8 cellular contexts compared by ENCODE assay signal in genomic region chr10:25934673-25935139, GRCh38. TPM values are rescaled to one million over a fixed set of nuclear protein-coding genes. Genes with fewer than 3 reads are reported as not detected.
A peak's percentile ranks its signal among the peaks of the same experiment; 100 is the strongest.
DNase-seq lines count a peak whose midpoint lies in the region; ATAC-seq, FAIRE-seq and TF ChIP-seq lines count a peak whose summit lies in the region.

No MANE protein-coding gene starts in this region.

- no peak for FAIRE-seq in kidney (lab: Jason Lieb, UNC)

- CTCF ChIA-PET in HEK293 (lab: Yijun Ruan, JAX), result interaction anchor here (0.6 to 1.7 kb wide), 7 partner anchors 10 to 737 kb away, joined by 3 to 12 read pairs (median 3); no protein-coding TSS in a partner anchor
- CTCF ChIA-PET in activated CD8-positive, alpha-beta T cell treated with anti-CD3 and anti-CD28 coated beads, Interleukin-2, amount 10 ng/mL, durations not matched to agents 7 days and 5 days (lab: Charles Lee), result interaction anchor here (1.7 kb wide), 1 partner anchor 59 kb away, joined by 6 read pairs; no protein-coding TSS in a partner anchor

- peaks cover 30% of the 10 kb centered on the region for H3K27me3 Mint-ChIP-seq in activated CD8-positive, alpha-beta T cell treated with anti-CD3 and anti-CD28 coated beads, Interleukin-2, amount 10 ng/mL, durations not matched to agents 7 days and 5 days (ENCODE audit: low read depth)

- peak; percentile 74 for ATAC-seq in activated CD8-positive, alpha-beta T cell treated with anti-CD3 and anti-CD28 coated beads, Interleukin-2, amount 10 ng/mL, durations not matched to agents 7 days and 5 days
- no peak for ATAC-seq in sciatic nerve

- intact Hi-C loops in kidney (cut with DNase I), result no loop called here
- intact Hi-C loops in sciatic nerve (cut with DNase I), result no loop called here

- H3K4me1 Mint-ChIP-seq in activated CD8-positive, alpha-beta T cell treated with anti-CD3 and anti-CD28 coated beads, Interleukin-2, amount 10 ng/mL, durations not matched to agents 7 days and 5 days (ENCODE audit: low read depth), result peaks cover 5% of the 10 kb centered on the region

- peak overlapping the region; percentile 88 for H3K27ac ChIP-seq in HEK293 (ENCODE audit: extremely low read depth, low read depth, low read length)
- no peak overlapping the region for H3K27ac ChIP-seq in kidney (ENCODE audit: low read depth in 2 of 2, low read length in 2 of 2)
- no peak overlapping the region for H3K27ac ChIP-seq in stomach smooth muscle (ENCODE audit: low read length)

- POLR2A ChIA-PET in HEK293 (lab: Yijun Ruan, JAX), result interaction anchor here (0.8 kb wide), 1 partner anchor 792 kb away, joined by 5 read pairs; no protein-coding TSS in a partner anchor
- POLR2A ChIA-PET in activated CD8-positive, alpha-beta T cell treated with anti-CD3 and anti-CD28 coated beads, Interleukin-2, amount 10 ng/mL, durations not matched to agents 7 days and 5 days (lab: Charles Lee), result no interaction called here

- H3K36me3 ChIP-seq in GM06990 (ENCODE audit: control insufficient read depth, insufficient read depth, low read length), result no peaks in the 10 kb centered on the region
- H3K36me3 ChIP-seq in HEK293 (ENCODE audit: control insufficient read depth in 2 of 2, insufficient read depth in 1 of 2, low read length in 2 of 2), result no peaks in the 10 kb centered on the region
- no peaks in the 10 kb centered on the region for H3K36me3 ChIP-seq in kidney (ENCODE audit: control insufficient read depth in 1 of 2, insufficient read depth in 2 of 2, low read length in 2 of 2)
- H3K36me3 ChIP-seq in stomach smooth muscle (ENCODE audit: control insufficient read depth in 2 of 2, insufficient read depth in 2 of 2, low read length in 2 of 2), result no peaks in the 10 kb centered on the region

- H3K9ac ChIP-seq in kidney (ENCODE audit: low read length in 2 of 2), result peak overlapping the region in 1 of 2 donors; percentile 40
- no peak overlapping the region for H3K9ac ChIP-seq in stomach smooth muscle (ENCODE audit: low read length in 2 of 2)

- no peak overlapping the region for H3K27ac Mint-ChIP-seq in activated CD8-positive, alpha-beta T cell treated with anti-CD3 and anti-CD28 coated beads, Interleukin-2, amount 10 ng/mL, durations not matched to agents 7 days and 5 days

- no peaks in the 10 kb centered on the region for H3K36me3 Mint-ChIP-seq in activated CD8-positive, alpha-beta T cell treated with anti-CD3 and anti-CD28 coated beads, Interleukin-2, amount 10 ng/mL, durations not matched to agents 7 days and 5 days (ENCODE audit: low read depth)

- H3K9me3 ChIP-seq in HEK293 (ENCODE audit: control insufficient read depth, insufficient read depth, low read depth, low read length), result no peaks in the 10 kb centered on the region
- H3K9me3 ChIP-seq in kidney (ENCODE audit: control insufficient read depth in 1 of 2, low read length in 2 of 2), result no peaks in the 10 kb centered on the region
- H3K9me3 ChIP-seq in stomach smooth muscle (ENCODE audit: control insufficient read depth in 2 of 2, low read length in 2 of 2), result no peaks in the 10 kb centered on the region

- TF ChIP-seq CTCF in GM06990 (IDR thresholded peaks at IDR 0.05; ENCODE audit: insufficient read depth, low read length, poor library complexity, severe bottlenecking), result peak; percentile 62
- peak; percentile 89; the same call in 1 of the 2 replicates for TF ChIP-seq CTCF in HEK293 (tag by site-specific recombination; IDR thresholded peaks at IDR 0.05)
- peak; percentile 20 for TF ChIP-seq CTCF in kidney (IDR thresholded peaks at IDR 0.05; ENCODE audit: borderline replicate concordance, extremely low read depth, insufficient read depth)

- peak overlapping the region; percentile 26 for H3K4me3 Mint-ChIP-seq in activated CD8-positive, alpha-beta T cell treated with anti-CD3 and anti-CD28 coated beads, Interleukin-2, amount 10 ng/mL, durations not matched to agents 7 days and 5 days

- no peak overlapping the region; the same call in 1 of the 2 replicates for H3K4me3 ChIP-seq in GM06990 (replicated peaks; ENCODE audit: low read depth, low read length)
- H3K4me3 ChIP-seq in HEK293 (ENCODE audit: low read depth, low read length), result peak overlapping the region; percentile 61
- peak overlapping the region; percentile 64 to 65 for H3K4me3 ChIP-seq in kidney (ENCODE audit: low read length in 2 of 2)
- peak overlapping the region; percentile 65 to 66 for H3K4me3 ChIP-seq in stomach smooth muscle (ENCODE audit: low read length in 2 of 2)

- H3K4me1 ChIP-seq in HEK293 (ENCODE audit: control insufficient read depth, insufficient read depth, low read length), result no peaks in the 10 kb centered on the region
- peaks cover 0 to 2% of the 10 kb centered on the region in 2 donors for H3K4me1 ChIP-seq in kidney (ENCODE audit: control insufficient read depth in 1 of 2, insufficient read depth in 1 of 2, low read depth in 1 of 2, low read length in 2 of 2)
- peaks cover 3% of the 10 kb centered on the region for H3K4me1 ChIP-seq in stomach smooth muscle (ENCODE audit: control insufficient read depth, insufficient read depth, low read length)

- no peaks in the 10 kb centered on the region for H3K9me3 Mint-ChIP-seq in activated CD8-positive, alpha-beta T cell treated with anti-CD3 and anti-CD28 coated beads, Interleukin-2, amount 10 ng/mL, durations not matched to agents 7 days and 5 days (ENCODE audit: insufficient read depth)

- H3K27me3 ChIP-seq in GM06990 (replicated peaks; ENCODE audit: control insufficient read depth, insufficient read depth, low read length) (no peaks in the 10 kb centered on the region; the same call in 1 of the 2 replicates), stomach smooth muscle (ENCODE audit: control insufficient read depth in 1 of 2, insufficient read depth in 2 of 2, low read length in 2 of 2) (peaks cover 8 to 28% of the 10 kb centered on the region in 2 donors)

- DNase-seq in GM06990 (ENCODE audit: extremely low read depth, insufficient read length) (peak; percentile 63), kidney (peak; percentile 59), sciatic nerve (ENCODE audit: low spot score) (no peak), HPDE6-E6E7 (ENCODE audit: extremely low spot score) (no peak), LoVo (ENCODE audit: low spot score) (no peak)
- no peak for DNase-seq in activated CD8-positive, alpha-beta T cell treated with anti-CD3 and anti-CD28 coated beads, Interleukin-2, amount 10 ng/mL, durations not matched to agents 7 days and 5 days

TF ChIP-seq in HEK293, 187 proteins besides CTCF, POLR2A, EP300 and RAD21 (continues in another document):
- no peak for TF ChIP-seq SALL2 (tag by site-specific recombination; IDR thresholded peaks at IDR 0.05; ENCODE audit: borderline replicate concordance)
- TF ChIP-seq IKZF3 (tag by site-specific recombination; IDR thresholded peaks at IDR 0.05), result no peak
- no peak for TF ChIP-seq ZSCAN30 (tag by site-specific recombination; IDR thresholded peaks at IDR 0.05)
- TF ChIP-seq, protein P1, sequence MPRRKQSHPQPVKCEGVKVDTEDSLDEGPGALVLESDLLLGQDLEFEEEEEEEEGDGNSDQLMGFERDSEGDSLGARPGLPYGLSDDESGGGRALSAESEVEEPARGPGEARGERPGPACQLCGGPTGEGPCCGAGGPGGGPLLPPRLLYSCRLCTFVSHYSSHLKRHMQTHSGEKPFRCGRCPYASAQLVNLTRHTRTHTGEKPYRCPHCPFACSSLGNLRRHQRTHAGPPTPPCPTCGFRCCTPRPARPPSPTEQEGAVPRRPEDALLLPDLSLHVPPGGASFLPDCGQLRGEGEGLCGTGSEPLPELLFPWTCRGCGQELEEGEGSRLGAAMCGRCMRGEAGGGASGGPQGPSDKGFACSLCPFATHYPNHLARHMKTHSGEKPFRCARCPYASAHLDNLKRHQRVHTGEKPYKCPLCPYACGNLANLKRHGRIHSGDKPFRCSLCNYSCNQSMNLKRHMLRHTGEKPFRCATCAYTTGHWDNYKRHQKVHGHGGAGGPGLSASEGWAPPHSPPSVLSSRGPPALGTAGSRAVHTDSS (tag by site-specific recombination; IDR thresholded peaks at IDR 0.05), result no peak
- peak; percentile 70 for TF ChIP-seq GLIS1 (tag by site-specific recombination; IDR thresholded peaks at IDR 0.05)
- TF ChIP-seq ZNF791 (tag by site-specific recombination; IDR thresholded peaks at IDR 0.05), result no peak
- TF ChIP-seq SCRT1 (tag by site-specific recombination; IDR thresholded peaks at IDR 0.05; ENCODE audit: borderline replicate concordance), result peak; percentile 99
- peak; percentile 79 for TF ChIP-seq ZXDB (tag by site-specific recombination; IDR thresholded peaks at IDR 0.05)
- TF ChIP-seq ZNF311 (tag by site-specific recombination; IDR thresholded peaks at IDR 0.05; ENCODE audit: borderline replicate concordance), result no peak
- TF ChIP-seq, protein P2, sequence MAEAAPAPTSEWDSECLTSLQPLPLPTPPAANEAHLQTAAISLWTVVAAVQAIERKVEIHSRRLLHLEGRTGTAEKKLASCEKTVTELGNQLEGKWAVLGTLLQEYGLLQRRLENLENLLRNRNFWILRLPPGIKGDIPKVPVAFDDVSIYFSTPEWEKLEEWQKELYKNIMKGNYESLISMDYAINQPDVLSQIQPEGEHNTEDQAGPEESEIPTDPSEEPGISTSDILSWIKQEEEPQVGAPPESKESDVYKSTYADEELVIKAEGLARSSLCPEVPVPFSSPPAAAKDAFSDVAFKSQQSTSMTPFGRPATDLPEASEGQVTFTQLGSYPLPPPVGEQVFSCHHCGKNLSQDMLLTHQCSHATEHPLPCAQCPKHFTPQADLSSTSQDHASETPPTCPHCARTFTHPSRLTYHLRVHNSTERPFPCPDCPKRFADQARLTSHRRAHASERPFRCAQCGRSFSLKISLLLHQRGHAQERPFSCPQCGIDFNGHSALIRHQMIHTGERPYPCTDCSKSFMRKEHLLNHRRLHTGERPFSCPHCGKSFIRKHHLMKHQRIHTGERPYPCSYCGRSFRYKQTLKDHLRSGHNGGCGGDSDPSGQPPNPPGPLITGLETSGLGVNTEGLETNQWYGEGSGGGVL (tag by site-specific recombination; IDR thresholded peaks at IDR 0.05), result peak; percentile 100
- no peak for TF ChIP-seq MEIS1 (CRISPR knock-in tag; IDR thresholded peaks at IDR 0.05; ENCODE audit: borderline replicate concordance)
- TF ChIP-seq ZNF132 (tag by site-specific recombination; IDR thresholded peaks at IDR 0.05; ENCODE audit: borderline replicate concordance), result no peak
- no peak for TF ChIP-seq PBX3 (CRISPR knock-in tag; IDR thresholded peaks at IDR 0.05)

RNA-seq across cellular contexts. Expression of gene MYO3A, which starts 0.7 kb away (rescaled TPM):
- total RNA-seq in activated CD8-positive, alpha-beta T cell treated with anti-CD3 and anti-CD28 coated beads, Interleukin-2, amount 10 ng/mL, durations not matched to agents 7 days and 5 days, result not detected
- total RNA-seq in kidney, result 3.1 TPM
- 1.9 TPM for polyA plus RNA-seq in kidney (ENCODE audit: insufficient read depth, low read depth, low replicate concordance)
- 0.18 TPM for total RNA-seq in sciatic nerve

Comparison
In these comparisons a context has a peak if more than half of its experiments do, and no peak if none do; other contexts are left out.
1. DNase-seq: peak in GM06990 (single experiment) and kidney (single experiment); none in activated CD8-positive, alpha-beta T cell treated with anti-CD3 and anti-CD28 coated beads, Interleukin-2, amount 10 ng/mL, durations not matched to agents 7 days and 5 days (single experiment), sciatic nerve (single experiment), HPDE6-E6E7 (single experiment) and LoVo (single experiment).
2. CTCF ChIP-seq: peak in every context shown above with its lines; median percentile 89 in HEK293; 62 in GM06990; 20 in kidney.